Comparison of ENCODE assay signal across 32 cellular contexts in the genomic region with DNA sequence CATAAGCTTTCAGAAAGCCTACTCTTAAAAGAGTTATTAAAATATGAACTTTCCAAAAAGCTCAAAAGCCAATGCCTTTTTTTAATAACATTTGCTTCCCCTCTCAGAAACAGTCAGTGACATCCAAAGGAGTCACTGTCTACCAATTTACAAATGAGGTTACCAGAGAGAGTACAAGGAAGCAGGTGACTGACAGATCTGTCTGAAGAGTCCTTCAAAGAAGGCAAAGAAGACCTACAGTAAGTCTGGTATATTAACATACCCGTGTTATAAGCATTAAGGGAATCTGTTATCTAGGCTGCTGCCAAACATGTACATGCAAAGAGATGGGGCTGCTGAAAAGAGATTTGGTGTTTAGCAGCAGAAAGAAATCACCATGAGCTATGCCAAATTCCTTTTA. TPM values are rescaled to one million over a fixed set of nuclear protein-coding genes. Genes with fewer than 3 reads are reported as not detected.
"Had no signal": no experiment of that assay in that cellular context is flagged by ENCODE, and none has a peak within 500 bp of the region (broad histone marks: within the 10 kb centered on the region; RNA-seq: fewer than 3 reads in every experiment).

No MANE protein-coding gene starts in this region.

- ATAC-seq: activated CD4-positive, alpha-beta T cell treated with anti-CD3 and anti-CD28 coated beads for 36 hours; activated CD4-positive, CD25-positive, alpha-beta regulatory T cell treated with anti-CD3 and anti-CD28 coated beads, Interleukin-2, amount 50 U/mL, for 24 hours; activated CD8-positive, alpha-beta T cell treated with anti-CD3 and anti-CD28 coated beads, Interleukin-2, amount 10 ng/mL, durations not matched to agents 7 days and 5 days; WTC11 had no signal

- H3K27ac ChIP-seq: ascending aorta, cardiac muscle cell, SK-N-MC had no signal

- H3K27me3 ChIP-seq: ascending aorta, cardiac muscle cell had no signal

- H3K4me3 ChIP-seq: ascending aorta, cardiac muscle cell, SK-N-MC had no signal

- DNase-seq: activated CD4-positive, alpha-beta T cell treated with anti-CD3 and anti-CD28 coated beads for 36 hours; activated CD4-positive, alpha-beta T cell treated with anti-CD3 and anti-CD28 coated beads, Interleukin-2, amount 10 ng/mL, durations not matched to agents 7 days and 5 days; activated CD4-positive, alpha-beta T cell treated with anti-CD3 and anti-CD28 coated beads, Interleukin-2, amount 50 U/mL, for 48 hours; activated CD8-positive, alpha-beta T cell treated with anti-CD3 and anti-CD28 coated beads, Interleukin-2, amount 10 ng/mL, durations not matched to agents 7 days and 5 days; activated gamma-delta T cell; activated naive CD4-positive, alpha-beta T cell treated with Interleukin-2 at 50 U/mL for 16 hours; activated naive CD8-positive, alpha-beta T cell treated with anti-CD3 and anti-CD28 coated beads, Interleukin-2, amount 10 ng/mL, durations not matched to agents 7 days and 5 days; activated T-cell treated with anti-CD3 and anti-CD28 coated beads, Interleukin-2, amount 50 U/mL, for 24 hours; amygdala; Kasumi-1; MM.1S; MV-4-11; NCI-H1092 treated with DMSO at 0.1 percent for 48 hours; NCI-H1417; NCI-H146; NCI-H187; NCI-H2029 treated with DMSO at 0.1 percent for 48 hours; NCI-H2107; NCI-H226; OCI-M1; Right ventricle myocardium superior; T1000 had no signal

- H3K36me3 ChIP-seq: ascending aorta, cardiac muscle cell had no signal

- H3K9me3 ChIP-seq: ascending aorta had no signal

RNA-seq across cellular contexts. Expression of gene GRXCR2, which starts 45.9 kb away (rescaled TPM):
- total RNA-seq: activated CD4-positive, alpha-beta T cell treated with anti-CD3 and anti-CD28 coated beads for 36 hours; activated CD4-positive, alpha-beta T cell treated with anti-CD3 and anti-CD28 coated beads, Interleukin-2, amount 10 ng/mL, durations not matched to agents 7 days and 5 days; activated CD8-positive, alpha-beta T cell treated with anti-CD3 and anti-CD28 coated beads, Interleukin-2, amount 10 ng/mL, durations not matched to agents 7 days and 5 days; activated naive CD8-positive, alpha-beta T cell treated with anti-CD3 and anti-CD28 coated beads, Interleukin-2, amount 10 ng/mL, durations not matched to agents 7 days and 5 days; activated T-helper 2 cell treated with anti-CD3 and anti-CD28 coated beads, Interferon-gamma antibody, Interleukin-2, Interleukin-4, amounts not matched to agents 10 μg/mL and 5 μg/mL and 100 μg/mL, durations not matched to agents 14 hours and 24 hours and 36 hours; ascending aorta; cardiac muscle cell; chondrocyte; T-helper 1 cell treated with Interleukin-12 subunit alpha and Interleukin-12 subunit beta and Interleukin-4 antibody, amounts not matched to agents 30 ng/mL and 1 ng/mL, for 36 hours; T-helper 2 cell treated with Interferon-gamma antibody and Interleukin-4, amounts not matched to agents 100 ng/mL and 5 ng/mL, for 36 hours; WTC11 had no signal
- polyA plus RNA-seq: adipose tissue, cardiac muscle cell had no signal
